ENCODE assay signal across 24 cellular contexts in genomic region chr11:71238285-71238875, GRCh38. TPM values are rescaled to one million over a fixed set of nuclear protein-coding genes. Genes with fewer than 3 reads are reported as not detected.
"Had no signal": no experiment of that assay in that cellular context is flagged by ENCODE, and none has a peak within 500 bp of the region (broad histone marks: within the 10 kb centered on the region; RNA-seq: fewer than 3 reads in every experiment).

No MANE protein-coding gene starts in this region.

- DNase-seq: activated CD4-positive, alpha-beta T cell treated with anti-CD3 and anti-CD28 coated beads, Interleukin-2, amount 10 ng/mL, durations not matched to agents 7 days and 5 days; activated CD8-positive, alpha-beta T cell treated with anti-CD3 and anti-CD28 coated beads, Interleukin-2, amount 10 ng/mL, durations not matched to agents 7 days and 5 days; activated naive CD4-positive, alpha-beta T cell; adrenal gland; brain microvascular endothelial cell; central memory CD4-positive, alpha-beta T cell; dorsolateral prefrontal cortex; esophagus squamous epithelium; left colon; lower lobe of right lung; naive thymus-derived CD4-positive, alpha-beta T cell; stimulated activated CD4-positive, alpha-beta T cell treated with anti-CD3 and anti-CD28 coated beads, Interleukin-4, amount 100 ng/mL, for 24 hours; stimulated activated naive CD8-positive, alpha-beta T cell treated with anti-CD3 and anti-CD28 coated beads, Interleukin-15, Interleukin-2, amounts not matched to agents 100 U/mL and 50 U/mL, for 24 hours; substantia nigra; tibial artery had no signal

- H3K9me3 Mint-ChIP-seq: activated CD4-positive, alpha-beta T cell treated with anti-CD3 and anti-CD28 coated beads, Interleukin-2, amount 10 ng/mL, durations not matched to agents 7 days and 5 days had no signal

- H3K9me3 ChIP-seq: adrenal gland, ascending aorta, esophagus squamous epithelium, heart left ventricle, lower lobe of right lung, prostate gland, tibial artery had no signal

- H3K36me3 Mint-ChIP-seq: activated naive CD8-positive, alpha-beta T cell; naive thymus-derived CD4-positive, alpha-beta T cell had no signal

- H3K27ac Mint-ChIP-seq: activated CD4-positive, alpha-beta T cell treated with anti-CD3 and anti-CD28 coated beads, Interleukin-2, amount 10 ng/mL, durations not matched to agents 7 days and 5 days; activated CD8-positive, alpha-beta T cell treated with anti-CD3 and anti-CD28 coated beads, Interleukin-2, amount 10 ng/mL, durations not matched to agents 7 days and 5 days; activated naive CD8-positive, alpha-beta T cell; naive thymus-derived CD4-positive, alpha-beta T cell had no signal

- H3K27me3 Mint-ChIP-seq: activated CD4-positive, alpha-beta T cell treated with anti-CD3 and anti-CD28 coated beads, Interleukin-2, amount 10 ng/mL, durations not matched to agents 7 days and 5 days had no signal

- H3K4me1 Mint-ChIP-seq: activated CD4-positive, alpha-beta T cell treated with anti-CD3 and anti-CD28 coated beads, Interleukin-2, amount 10 ng/mL, durations not matched to agents 7 days and 5 days had no signal

- H3K4me3 Mint-ChIP-seq: activated CD4-positive, alpha-beta T cell treated with anti-CD3 and anti-CD28 coated beads, Interleukin-2, amount 10 ng/mL, durations not matched to agents 7 days and 5 days; activated CD8-positive, alpha-beta T cell treated with anti-CD3 and anti-CD28 coated beads, Interleukin-2, amount 10 ng/mL, durations not matched to agents 7 days and 5 days; activated naive CD8-positive, alpha-beta T cell; naive thymus-derived CD4-positive, alpha-beta T cell had no signal

- H3K36me3 ChIP-seq: adrenal gland, ascending aorta, brain microvascular endothelial cell, esophagus squamous epithelium, heart left ventricle, prostate gland, tibial artery had no signal

- H3K4me1 ChIP-seq: adrenal gland, ascending aorta had no signal

- H3K27me3 ChIP-seq: adrenal gland, ascending aorta, brain microvascular endothelial cell had no signal

- ATAC-seq: activated CD4-positive, CD25-positive, alpha-beta regulatory T cell treated with anti-CD3 and anti-CD28 coated beads, Interleukin-2, amount 50 U/mL, for 24 hours; activated CD8-positive, alpha-beta T cell treated with anti-CD3 and anti-CD28 coated beads, Interleukin-2, amount 10 ng/mL, durations not matched to agents 7 days and 5 days; heart left ventricle; left colon; lower lobe of right lung; naive thymus-derived CD4-positive, alpha-beta T cell; stimulated activated naive CD8-positive, alpha-beta T cell treated with anti-CD3 and anti-CD28 coated beads, Interleukin-15, Interleukin-2, amounts not matched to agents 100 U/mL and 50 U/mL, for 24 hours had no signal

- H3K4me3 ChIP-seq: adrenal gland, ascending aorta, dorsolateral prefrontal cortex, esophagus squamous epithelium, heart left ventricle, lower lobe of right lung, prostate gland, tibial artery had no signal

- H3K27ac ChIP-seq: adrenal gland, ascending aorta, brain microvascular endothelial cell, dorsolateral prefrontal cortex, esophagus squamous epithelium, heart left ventricle, lower lobe of right lung, prostate gland, tibial artery had no signal

- FAIRE-seq: colon, keratinocyte, urothelium cell line had no signal

RNA-seq across cellular contexts. Expression of gene SHANK2, which starts 14.0 kb away (rescaled TPM):
- total RNA-seq: activated CD4-positive, alpha-beta T cell treated with anti-CD3 and anti-CD28 coated beads, Interleukin-2, amount 10 ng/mL, durations not matched to agents 7 days and 5 days; activated CD8-positive, alpha-beta T cell treated with anti-CD3 and anti-CD28 coated beads, Interleukin-2, amount 10 ng/mL, durations not matched to agents 7 days and 5 days; T-helper 2 cell treated with Interferon-gamma antibody and Interleukin-4, amounts not matched to agents 100 ng/mL and 5 ng/mL, for 36 hours had no signal
- polyA plus RNA-seq: naive thymus-derived CD4-positive, alpha-beta T cell had no signal
